ENCODE assay signal across 8 cellular contexts in the genomic region with DNA sequence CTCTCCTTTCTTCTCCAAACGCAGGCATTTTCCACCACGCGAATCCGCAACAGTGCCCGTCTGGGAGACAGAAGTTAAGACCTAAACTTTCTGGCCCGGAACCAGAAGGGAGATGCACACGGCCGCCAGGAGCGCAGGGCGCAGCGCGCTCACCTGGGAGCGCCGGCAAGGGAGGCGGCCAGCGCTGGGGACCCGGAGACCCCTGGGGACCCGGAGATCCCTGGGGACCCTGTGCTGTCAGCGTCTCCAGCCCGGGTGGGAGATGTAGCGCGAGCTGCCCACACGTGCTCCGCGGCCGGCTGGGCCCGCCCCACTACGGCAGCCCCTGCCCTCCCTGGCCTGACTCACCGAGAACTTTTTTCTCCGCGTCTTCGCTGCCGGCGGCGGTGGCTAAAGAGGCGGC. TPM values are rescaled to one million over a fixed set of nuclear protein-coding genes. Genes with fewer than 3 reads are reported as not detected.
A peak's percentile ranks its signal among the peaks of the same experiment; 100 is the strongest.
DNase-seq lines count a peak whose midpoint lies in the region; ATAC-seq and TF ChIP-seq lines count a peak whose summit lies in the region.

No MANE protein-coding gene starts in this region.

- ATAC-seq in HG02981 (IDR thresholded peaks at IDR 0.05; ENCODE audit: unreplicated experiment) (peak; percentile 42), RWPE2 (ENCODE audit: low read depth) (peak; percentile 12; the same call in 2 of the 3 replicates), left ventricle myocardium superior (peak; percentile 47), gastrocnemius medialis (peak; percentile 4 to 29)

- peak overlapping the region; percentile 89 for H3K27ac ChIP-seq in RWPE2 (ENCODE audit: poor library complexity, severe bottlenecking)
- peak overlapping the region; percentile 97 to 100 (median 98) for H3K27ac ChIP-seq in gastrocnemius medialis

- no peaks in the 10 kb centered on the region for H3K27me3 ChIP-seq in RWPE2 (ENCODE audit: insufficient read depth, poor library complexity, severe bottlenecking)
- no peaks in the 10 kb centered on the region for H3K27me3 ChIP-seq in adipocyte (replicated peaks; ENCODE audit: control insufficient read depth, insufficient read depth, low read length)
- H3K27me3 ChIP-seq in gastrocnemius medialis = no peaks in the 10 kb centered on the region

- peak; percentile 21 to 26 for DNase-seq in activated CD8-positive, alpha-beta memory T cell treated with anti-CD3 and anti-CD28 coated beads for 1 hour (ENCODE audit: extremely low read depth in 1 of 2, low read depth in 1 of 2)
- no peak for DNase-seq in activated CD8-positive, alpha-beta memory T cell treated with anti-CD3 and anti-CD28 coated beads for 24 hours
- DNase-seq in RWPE2 (ENCODE audit: low spot score) (peak; percentile 32), adipocyte (ENCODE audit: low read depth) (peak; percentile 78), left ventricle myocardium superior (peak; percentile 65), gastrocnemius medialis (no peak), GDM1 (lab: John Stamatoyannopoulos, UW) (no peak)

- peaks cover 16% of the 10 kb centered on the region; the same call in 1 of the 2 replicates for H3K36me3 ChIP-seq in RWPE2 (ENCODE audit: low read depth)
- H3K36me3 ChIP-seq in adipocyte (ENCODE audit: control insufficient read depth, insufficient read depth, low read length, severe bottlenecking) = no peaks in the 10 kb centered on the region
- peaks cover 0 to 4% of the 10 kb centered on the region in 2 donors for H3K36me3 ChIP-seq in gastrocnemius medialis

- H3K4me3 ChIP-seq in RWPE2 (ENCODE audit: severe bottlenecking) (peak overlapping the region; percentile 91), adipocyte (ENCODE audit: low read length) (peak overlapping the region; percentile 90), gastrocnemius medialis (peak overlapping the region; percentile 83 to 99 (median 88))

- H3K4me1 ChIP-seq in RWPE2 (ENCODE audit: insufficient read depth, poor library complexity, severe bottlenecking) (peaks cover 15% of the 10 kb centered on the region), adipocyte (ENCODE audit: control insufficient read depth, insufficient read depth, low read length) (peaks cover 49% of the 10 kb centered on the region), gastrocnemius medialis (peaks cover 14 to 23% of the 10 kb centered on the region in 2 donors)

- intact Hi-C loops in left ventricle myocardium superior (cut with micrococcal nuclease) = loop anchor here (2.0 kb wide), 1 partner anchor 28 kb away; no protein-coding TSS in a partner anchor
- intact Hi-C loops in gastrocnemius medialis (cut with DNase I; ENCODE audit: low total_unique reads) = loop anchor here (1.0 to 10.0 kb wide), 7 partner anchors 108 to 1995 kb away; a partner anchor contains a TSS

- H3K9me3 ChIP-seq in RWPE2 (ENCODE audit: severe bottlenecking) = no peaks in the 10 kb centered on the region
- no peaks in the 10 kb centered on the region for H3K9me3 ChIP-seq in adipocyte (ENCODE audit: control insufficient read depth, low read length)
- H3K9me3 ChIP-seq in gastrocnemius medialis = no peaks in the 10 kb centered on the region

- peak overlapping the region; percentile 94 for H3K9ac ChIP-seq in adipocyte (ENCODE audit: low read length)

- in situ Hi-C loops in gastrocnemius medialis (cut with MboI; ENCODE audit: low sequenced_read_pairs in 4 of 4) = loop anchor here in 3 of 4 donors (5.0 to 25.0 kb wide), 3 partner anchors 510 to 1065 kb away; a partner anchor contains a TSS

- TF ChIP-seq CTCF in RWPE2 (IDR thresholded peaks at IDR 0.05; ENCODE audit: poor library complexity, severe bottlenecking) = no peak
- peak in 4 of 5 experiments; percentile 23 to 54 (median 36) for TF ChIP-seq CTCF in gastrocnemius medialis (IDR thresholded peaks at IDR 0.05 in 4 of 5, conservative IDR thresholded peaks at IDR 0.05 in 1 of 5)

- no peak for TF ChIP-seq POLR2A in gastrocnemius medialis (IDR thresholded peaks at IDR 0.05)

RNA-seq across cellular contexts. Expression of a gene that starts 0.6 kb away (rescaled TPM):
- 773 TPM for total RNA-seq in left ventricle myocardium superior
- 1,000 to 10,000 TPM; 3,451 to 6,393 (median 4,786) TPM for total RNA-seq in gastrocnemius medialis

RNA-seq across cellular contexts. Expression of a gene that starts 48.7 kb away (rescaled TPM):
- total RNA-seq in left ventricle myocardium superior (not detected), gastrocnemius medialis (under 1 TPM in 1 of 4 donors, not detected in 3; 0.12 TPM)

Comparison
In these comparisons a context has a peak if more than half of its experiments do, and no peak if none do; other contexts are left out.
1. DNase-seq: peak in activated CD8-positive, alpha-beta memory T cell treated with anti-CD3 and anti-CD28 coated beads for 1 hour (2 of 2), RWPE2 (single experiment), adipocyte (single experiment) and left ventricle myocardium superior (single experiment); none in activated CD8-positive, alpha-beta memory T cell treated with anti-CD3 and anti-CD28 coated beads for 24 hours (single experiment), gastrocnemius medialis (0 of 2) and GDM1 (single experiment).
2. Peak in every context shown above with its lines, with median percentiles within 50 percentile points of each other: ATAC-seq and H3K4me3 ChIP-seq.